In genomic region chr3:127216415-127217261, GRCh38 we compare ENCODE assay signal across 17 cellular contexts. TPM values are rescaled to one million over a fixed set of nuclear protein-coding genes. Genes with fewer than 3 reads are reported as not detected.
DNase-seq lines count a peak whose midpoint lies in the region; ATAC-seq and TF ChIP-seq lines count a peak whose summit lies in the region.
"Had no signal": no experiment of that assay in that cellular context is flagged by ENCODE, and none has a peak within 500 bp of the region (broad histone marks: within the 10 kb centered on the region; RNA-seq: fewer than 3 reads in every experiment).

No MANE protein-coding gene starts in this region.

- peak; percentile 66 for DNase-seq in GM10266 (ENCODE audit: extremely low spot score)
- DNase-seq in HT1080 (ENCODE audit: low read depth) = peak; percentile 53
- peak; percentile 33 for DNase-seq in left lobe of liver (ENCODE audit: low spot score)
- no peak for DNase-seq in T-helper 9 cell
- DNase-seq in activated CD4-positive, alpha-beta T cell treated with anti-CD3 and anti-CD28 coated beads, Interleukin-2, amount 50 U/mL, for 4 hours = no peak
- DNase-seq in foreskin fibroblast = no peak
- DNase-seq in NCI-H1105 treated with DMSO at 0.1 percent for 48 hours (lab: John Stamatoyannopoulos, UW) = no peak
- DNase-seq: activated naive CD4-positive, alpha-beta T cell treated with anti-CD3 and anti-CD28 coated beads, Interleukin-2, amount 10 ng/mL, durations not matched to agents 7 days and 5 days; BE2C; endodermal cell; NCI-H345 had no signal

- H3K4me3 ChIP-seq in foreskin fibroblast (ENCODE audit: low read depth in 1 of 2, low read length in 2 of 2) = no peak overlapping the region
- H3K4me3 ChIP-seq: breast epithelium had no signal

- TF ChIP-seq CTCF in GM10266 (IDR thresholded peaks at IDR 0.05; ENCODE audit: control insufficient read depth, insufficient read depth, low read depth, missing control alignments) = no peak
- no peak for TF ChIP-seq CTCF in foreskin fibroblast (IDR thresholded peaks at IDR 0.05; ENCODE audit: low read depth, low read length)

- peak; percentile 71 for ATAC-seq in GM21529 (IDR thresholded peaks at IDR 0.05; ENCODE audit: unreplicated experiment)
- ATAC-seq in left lobe of liver = no peak

RNA-seq across cellular contexts. Expression of gene PRR23E, which starts 23.7 kb away (rescaled TPM):
- total RNA-seq in HT1080 (2014; rRNA removed; shearing (Covaris generic)) = not detected in 2 replicates
- polyA plus RNA-seq in HT1080 (2015; cell fraction: cytosol; rRNA removed) = not detected in 2 replicates
- polyA plus RNA-seq in HT1080 (2015; cell fraction: nucleus; rRNA removed) = not detected in 2 replicates
- total RNA-seq in left lobe of liver = not detected
- total RNA-seq: breast epithelium; endodermal cell; glomerular endothelial cell; posterior vena cava; T-helper 2 cell treated with Interferon-gamma antibody and Interleukin-4, amounts not matched to agents 100 ng/mL and 5 ng/mL, for 36 hours had no signal
- polyA plus RNA-seq: keratinocyte had no signal

Comparison
In these comparisons a context has a peak if more than half of its experiments do, and no peak if none do; other contexts are left out.
1. DNase-seq: peak in GM10266 (single experiment), HT1080 (single experiment) and left lobe of liver (single experiment); none in T-helper 9 cell (single experiment), activated CD4-positive, alpha-beta T cell treated with anti-CD3 and anti-CD28 coated beads, Interleukin-2, amount 50 U/mL, for 4 hours (0 of 2), foreskin fibroblast (0 of 2) and NCI-H1105 treated with DMSO at 0.1 percent for 48 hours (single experiment).